ENCODE assay signal across 8 cellular contexts in genomic region chr6:28657756-28658465, GRCh38.
A peak's percentile ranks its signal among the peaks of the same experiment; 100 is the strongest.
DNase-seq lines count a peak whose midpoint lies in the region; ATAC-seq and TF ChIP-seq lines count a peak whose summit lies in the region.

No MANE protein-coding gene starts in this region.

- H3K9me3 ChIP-seq in CD4-positive, alpha-beta T cell (ENCODE audit: control insufficient read depth, low read length): no peaks in the 10 kb centered on the region
- H3K9me3 ChIP-seq in lung (ENCODE audit: control insufficient read depth in 2 of 2, insufficient read depth in 1 of 2, low read length in 1 of 2): peaks cover 0 to 3% of the 10 kb centered on the region in 2 donors

- intact Hi-C loops in CD4-positive, alpha-beta T cell (cut with DNase I, micrococcal nuclease): loop anchor here in 1 of 2 experiments (5.0 kb wide), 1 partner anchor 116 kb away; no protein-coding TSS in a partner anchor

- H3K27me3 Mint-ChIP-seq in CD4-positive, alpha-beta T cell: peaks cover 74% of the 10 kb centered on the region

- DNase-seq in CD4-positive, alpha-beta T cell: peak in 5 of 10 experiments; percentile 15 to 32 (median 27)
- peak; percentile 56 for DNase-seq in H4 (ENCODE audit: low spot score)
- peak; percentile 18 for DNase-seq in NCI-H2081 treated with DMSO at 0.1 percent for 48 hours (lab: John Stamatoyannopoulos, UW)
- peak; percentile 8 to 37 for DNase-seq in activated CD4-positive, alpha-beta T cell treated with anti-CD3 and anti-CD28 coated beads for 4 hours
- DNase-seq in dermis microvascular lymphatic vessel endothelial cell (ENCODE audit: low read depth in 2 of 2): peak; percentile 30 to 62
- DNase-seq in lung (ENCODE audit: low spot score): no peak
- DNase-seq in stimulated activated CD8-positive, alpha-beta memory T cell treated with anti-CD3 and anti-CD28 coated beads, Interleukin-4, amount 100 ng/mL, for 48 hours: peak; percentile 83

- H3K4me1 ChIP-seq in lung (ENCODE audit: control insufficient read depth in 2 of 2, insufficient read depth in 2 of 2, low read length in 2 of 2): peaks cover 0 to 1% of the 10 kb centered on the region in 2 donors

- H3K4me1 Mint-ChIP-seq in CD4-positive, alpha-beta T cell (ENCODE audit: low read depth): peaks cover 28% of the 10 kb centered on the region

- H3K36me3 Mint-ChIP-seq in CD4-positive, alpha-beta T cell (ENCODE audit: low read depth): peaks cover 15% of the 10 kb centered on the region

- H3K4me3 ChIP-seq in lung: no peak overlapping the region

- peak overlapping the region; percentile 86 for H3K27ac Mint-ChIP-seq in CD4-positive, alpha-beta T cell

- ATAC-seq in CD4-positive, alpha-beta T cell (ENCODE audit: poor library complexity): peak; percentile 68
- ATAC-seq in lung (ENCODE audit: insufficient read depth, low FRiP score): peak; percentile 86
- no peak for ATAC-seq in HG03095 (IDR thresholded peaks at IDR 0.05; ENCODE audit: unreplicated experiment)

- 2% methylated on average over 27 of the region's 27 CpGs for WGBS in lung, 2 donors

- CTCF ChIA-PET in CD4-positive, alpha-beta T cell (lab: Charles Lee): interaction anchor here (0.6 to 0.7 kb wide), 2 partner anchors 162 to 379 kb away, joined by 3 to 4 read pairs; no protein-coding TSS in a partner anchor

- POLR2A ChIA-PET in CD4-positive, alpha-beta T cell (lab: Charles Lee): interaction anchor here (0.7 to 1.7 kb wide), 2 partner anchors 9 to 389 kb away, joined by 3 to 5 read pairs; no protein-coding TSS in a partner anchor

- H3K36me3 ChIP-seq in lung (ENCODE audit: control insufficient read depth in 2 of 2, insufficient read depth in 2 of 2, low read length in 2 of 2): no peaks in the 10 kb centered on the region

- H3K4me3 Mint-ChIP-seq in CD4-positive, alpha-beta T cell: peak overlapping the region; percentile 93

- TF ChIP-seq CTCF in CD4-positive, alpha-beta T cell (IDR thresholded peaks at IDR 0.05): no peak
- TF ChIP-seq CTCF in lung (IDR thresholded peaks at IDR 0.05; ENCODE audit: control extremely low read depth, extremely low read depth): no peak

- H3K27ac ChIP-seq in CD4-positive, alpha-beta T cell (ENCODE audit: low read depth, low read length): no peak overlapping the region
- no peak overlapping the region for H3K27ac ChIP-seq in lung (ENCODE audit: low read depth in 1 of 2, low read length in 1 of 2)

- peaks cover 3% of the 10 kb centered on the region for H3K9me3 Mint-ChIP-seq in CD4-positive, alpha-beta T cell

- peaks cover 61% of the 10 kb centered on the region for H3K27me3 ChIP-seq in CD4-positive, alpha-beta T cell (ENCODE audit: control insufficient read depth, insufficient read depth, low read length)
- no peaks in the 10 kb centered on the region for H3K27me3 ChIP-seq in lung (ENCODE audit: control insufficient read depth, insufficient read depth)
